ENCODE assay signal across 8 cellular contexts in the genomic region with DNA sequence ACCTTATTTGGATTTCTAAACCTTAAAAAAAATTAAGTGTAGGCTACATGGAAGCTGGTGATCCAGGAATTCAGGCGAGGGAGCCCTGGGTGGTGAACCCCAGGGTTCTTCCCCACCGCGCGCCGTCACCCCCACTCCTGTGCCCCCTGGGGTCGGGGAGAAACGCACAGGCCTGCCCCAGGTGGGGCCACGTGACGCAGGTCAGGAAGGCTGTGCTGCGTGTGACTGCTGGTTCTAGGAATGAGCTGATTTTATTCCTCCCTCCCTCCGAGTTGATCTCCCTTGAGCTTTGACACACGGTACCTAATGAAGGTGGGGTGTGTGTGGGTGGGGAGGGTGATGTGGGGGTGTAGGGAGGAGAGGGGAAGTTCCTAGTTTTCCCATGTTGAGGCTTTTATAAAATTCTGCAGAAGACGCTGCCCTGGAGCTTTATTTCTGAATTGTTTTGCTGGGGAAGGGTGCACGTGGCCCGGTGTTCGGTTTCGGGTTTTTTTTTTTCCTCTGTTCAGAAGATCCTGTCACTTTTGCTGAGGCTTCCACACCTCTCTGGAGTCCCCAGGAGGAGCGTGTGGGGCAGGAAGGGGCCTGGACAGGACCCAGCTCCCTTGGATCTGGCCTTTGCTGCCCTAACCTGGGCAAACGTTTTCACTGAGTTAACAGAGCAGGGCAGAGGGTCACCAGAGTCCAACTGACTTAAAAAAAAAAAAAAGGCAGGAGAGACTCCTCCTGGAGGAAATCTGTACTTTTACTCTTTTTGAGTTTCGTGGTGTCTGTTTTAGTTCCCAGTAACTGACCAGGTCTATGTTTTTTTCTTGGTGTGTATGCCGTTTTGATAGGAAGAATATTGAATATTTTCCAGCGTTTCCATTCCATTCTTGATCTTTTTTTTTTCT. TPM values are rescaled to one million over a fixed set of nuclear protein-coding genes. Genes with fewer than 3 reads are reported as not detected.
A peak's percentile ranks its signal among the peaks of the same experiment; 100 is the strongest.
DNase-seq lines count a peak whose midpoint lies in the region; ATAC-seq and TF ChIP-seq lines count a peak whose summit lies in the region.

No MANE protein-coding gene starts in this region.

- H3F3A ChIP-seq in Loucy (ENCODE audit: low read depth): peaks cover 4% of the 10 kb centered on the region

- peak overlapping the region; percentile 66 for H3K27ac Mint-ChIP-seq in activated CD8-positive, alpha-beta memory T cell treated with anti-CD3 and anti-CD28 coated beads, Interleukin-2, amount 10 ng/mL, durations not matched to agents 7 days and 5 days

- H3K79me2 ChIP-seq in Loucy (ENCODE audit: insufficient read depth, low read length): peaks cover 83% of the 10 kb centered on the region
- H3K79me2 ChIP-seq in parathyroid adenoma: peaks cover 38% of the 10 kb centered on the region

- peak overlapping the region; percentile 98 for H3K4me3 ChIP-seq in Loucy (ENCODE audit: low read length, poor library complexity, severe bottlenecking)
- peak overlapping the region; percentile 70 for H3K4me3 ChIP-seq in fibroblast of mammary gland (ENCODE audit: control insufficient read depth, low read depth, low read length)
- peak overlapping the region; percentile 88 for H3K4me3 ChIP-seq in parathyroid adenoma (ENCODE audit: low read depth, low read length)

- H3K4me2 ChIP-seq in Loucy (ENCODE audit: low read depth, low read length, poor library complexity, severe bottlenecking) (peak overlapping the region; percentile 95), parathyroid adenoma (ENCODE audit: low read length) (peak overlapping the region; percentile 74)

- H3K9me3 Mint-ChIP-seq in activated CD8-positive, alpha-beta memory T cell treated with anti-CD3 and anti-CD28 coated beads, Interleukin-2, amount 10 ng/mL, durations not matched to agents 7 days and 5 days (ENCODE audit: low read depth): no peaks in the 10 kb centered on the region

- H3K4me1 ChIP-seq in Loucy (ENCODE audit: insufficient read depth, low read length, poor library complexity, severe bottlenecking): peaks cover 40% of the 10 kb centered on the region
- H3K4me1 ChIP-seq in parathyroid adenoma: peaks cover 32% of the 10 kb centered on the region

- CTCF ChIA-PET in activated CD8-positive, alpha-beta memory T cell treated with anti-CD3 and anti-CD28 coated beads, Interleukin-2, amount 10 ng/mL, durations not matched to agents 7 days and 5 days (lab: Charles Lee): interaction anchor here (0.8 to 5.3 kb wide), 9 partner anchors 9 to 137 kb away, joined by 3 to 35 read pairs (median 5); no protein-coding TSS in a partner anchor

- peak overlapping the region; percentile 83 for H3K27ac ChIP-seq in parathyroid adenoma

- no peaks in the 10 kb centered on the region for H3K9me3 ChIP-seq in Loucy (ENCODE audit: insufficient read depth, low read depth, low read length)
- no peaks in the 10 kb centered on the region for H3K9me3 ChIP-seq in parathyroid adenoma (ENCODE audit: control insufficient read depth, low read length)

- H2AFZ ChIP-seq in Loucy (ENCODE audit: low read length) (no peak overlapping the region), parathyroid adenoma (peak overlapping the region; percentile 23)

- ATAC-seq in activated CD8-positive, alpha-beta memory T cell treated with anti-CD3 and anti-CD28 coated beads, Interleukin-2, amount 10 ng/mL, durations not matched to agents 7 days and 5 days: peak; percentile 8
- ATAC-seq in HG03469 (IDR thresholded peaks at IDR 0.05; ENCODE audit: unreplicated experiment): no peak
- no peak for ATAC-seq in GM18858 (IDR thresholded peaks at IDR 0.05; ENCODE audit: unreplicated experiment)

- no peaks in the 10 kb centered on the region for H3K27me3 Mint-ChIP-seq in activated CD8-positive, alpha-beta memory T cell treated with anti-CD3 and anti-CD28 coated beads, Interleukin-2, amount 10 ng/mL, durations not matched to agents 7 days and 5 days

- peaks cover 57% of the 10 kb centered on the region for H4K20me1 ChIP-seq in Loucy (ENCODE audit: insufficient read depth, low read length, poor library complexity, severe bottlenecking)

- DNase-seq in NCI-H1417 (lab: John Stamatoyannopoulos, UW) (peak; percentile 13 to 67 (median 53)), NCI-H1417 treated with DMSO at 0.1 percent for 48 hours (lab: John Stamatoyannopoulos, UW) (no peak), fibroblast of mammary gland (ENCODE audit: low read depth) (no peak)
- peak; percentile 63 for DNase-seq in activated CD8-positive, alpha-beta memory T cell treated with anti-CD3 and anti-CD28 coated beads, Interleukin-2, amount 10 ng/mL, durations not matched to agents 7 days and 5 days

- H3K27me3 ChIP-seq in Loucy (ENCODE audit: insufficient read depth, low read length, poor library complexity, severe bottlenecking): peaks cover 6% of the 10 kb centered on the region
- no peaks in the 10 kb centered on the region for H3K27me3 ChIP-seq in parathyroid adenoma (ENCODE audit: control insufficient read depth, insufficient read depth, low read length)

- H3K4me3 Mint-ChIP-seq in activated CD8-positive, alpha-beta memory T cell treated with anti-CD3 and anti-CD28 coated beads, Interleukin-2, amount 10 ng/mL, durations not matched to agents 7 days and 5 days: peak overlapping the region; percentile 87

- peaks cover 34% of the 10 kb centered on the region for H3K4me1 Mint-ChIP-seq in activated CD8-positive, alpha-beta memory T cell treated with anti-CD3 and anti-CD28 coated beads, Interleukin-2, amount 10 ng/mL, durations not matched to agents 7 days and 5 days

- TF ChIP-seq CTCF in Loucy (conservative IDR thresholded peaks at IDR 0.05; ENCODE audit: low read length) (peak; percentile 21; the same call in 1 of the 2 replicates), fibroblast of mammary gland (conservative IDR thresholded peaks at IDR 0.05; ENCODE audit: control insufficient read depth, insufficient read depth, low read depth, low read length) (peak; percentile 23), parathyroid adenoma (IDR thresholded peaks at IDR 0.05) (no peak)

- H3K9me2 ChIP-seq in Loucy (replicated peaks; ENCODE audit: low read depth, low read length): no peaks in the 10 kb centered on the region

- H3K36me3 ChIP-seq in Loucy (ENCODE audit: insufficient read depth, low read length): no peaks in the 10 kb centered on the region
- no peaks in the 10 kb centered on the region for H3K36me3 ChIP-seq in parathyroid adenoma (ENCODE audit: control insufficient read depth, insufficient read depth, low read length)

- peaks cover 3% of the 10 kb centered on the region for H3K36me3 Mint-ChIP-seq in activated CD8-positive, alpha-beta memory T cell treated with anti-CD3 and anti-CD28 coated beads, Interleukin-2, amount 10 ng/mL, durations not matched to agents 7 days and 5 days

- H3K9ac ChIP-seq in Loucy (ENCODE audit: low read depth, low read length, poor library complexity, severe bottlenecking): peak overlapping the region; percentile 100
- H3K9ac ChIP-seq in parathyroid adenoma: peak overlapping the region; percentile 40

RNA-seq across cellular contexts. Expression of a gene that starts 55.8 kb away (rescaled TPM):
- 10 to 100 TPM; 43.1 to 55.1 TPM for total RNA-seq in activated CD8-positive, alpha-beta memory T cell treated with anti-CD3 and anti-CD28 coated beads, Interleukin-2, amount 10 ng/mL, durations not matched to agents 7 days and 5 days

Comparison
In these comparisons a context has a peak if more than half of its experiments do, and no peak if none do; other contexts are left out.
1. DNase-seq: peak in NCI-H1417 (3 of 3) and activated CD8-positive, alpha-beta memory T cell treated with anti-CD3 and anti-CD28 coated beads, Interleukin-2, amount 10 ng/mL, durations not matched to agents 7 days and 5 days (single experiment); none in NCI-H1417 treated with DMSO at 0.1 percent for 48 hours (single experiment) and fibroblast of mammary gland (single experiment).
2. Peak in every context shown above with its lines, with median percentiles within 50 percentile points of each other: H3K4me3 ChIP-seq.